Comparison of ENCODE assay signal across 2 cellular contexts in the genomic region with DNA sequence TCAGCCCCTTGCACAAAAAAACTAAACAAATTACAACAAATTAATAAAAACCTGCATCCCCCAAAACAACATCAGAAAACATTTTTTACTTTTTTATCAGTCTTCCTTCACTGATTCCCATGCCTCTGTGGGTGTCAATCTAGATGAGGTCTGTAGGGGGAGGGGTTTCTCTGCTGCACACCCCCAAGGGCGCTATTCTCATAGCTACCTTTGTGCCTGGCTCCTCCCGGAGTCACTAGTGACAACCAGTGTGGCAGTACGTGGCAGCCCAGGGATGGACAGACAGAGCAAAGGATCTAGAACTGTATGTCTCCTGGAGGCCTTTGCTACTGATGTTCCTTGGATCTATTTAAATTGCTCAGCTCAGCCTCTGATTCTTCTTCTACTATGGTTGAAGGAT.
TF ChIP-seq lines count a peak whose summit lies in the region.

No MANE protein-coding gene starts in this region.

TF ChIP-seq in HCT116, 20 proteins besides CTCF, POLR2A, EP300 and RAD21:
- no peak for TF ChIP-seq ZBTB33 (IDR thresholded peaks at IDR 0.05; ENCODE audit: extremely low read depth, insufficient replicate concordance, low read length)
- TF ChIP-seq CEBPB (IDR thresholded peaks at IDR 0.05; ENCODE audit: low read depth), result no peak
- no peak for TF ChIP-seq ZNF274 (IDR thresholded peaks at IDR 0.05; ENCODE audit: low read depth, low read length)
- no peak for TF ChIP-seq SP1 (IDR thresholded peaks at IDR 0.05; ENCODE audit: low read depth)
- no peak for TF ChIP-seq ELF1 (IDR thresholded peaks at IDR 0.05; ENCODE audit: borderline replicate concordance, low read depth)
- TF ChIP-seq JUND (IDR thresholded peaks at IDR 0.05), result no peak
- no peak for TF ChIP-seq POLR2AphosphoS5 (IDR thresholded peaks at IDR 0.05; ENCODE audit: low read depth, low read length)
- TF ChIP-seq SIN3A (IDR thresholded peaks at IDR 0.05; ENCODE audit: low read depth), result no peak
- no peak for TF ChIP-seq EZH2 (IDR thresholded peaks at IDR 0.05)
- no peak for TF ChIP-seq EGR1 (IDR thresholded peaks at IDR 0.05; ENCODE audit: low read depth)
- no peak for TF ChIP-seq YY1 (IDR thresholded peaks at IDR 0.05; ENCODE audit: extremely low read depth, insufficient replicate concordance, low read depth, low read length)
- TF ChIP-seq CBX3 (IDR thresholded peaks at IDR 0.05; ENCODE audit: low read depth), result no peak
- TF ChIP-seq TCF7L2 (IDR thresholded peaks at IDR 0.05; ENCODE audit: borderline replicate concordance, extremely low read depth, insufficient read depth, insufficient read length), result no peak
- no peak for TF ChIP-seq EZH2phosphoT487 (IDR thresholded peaks at IDR 0.05; ENCODE audit: borderline replicate concordance)
- TF ChIP-seq REST (IDR thresholded peaks at IDR 0.05; ENCODE audit: low read depth), result no peak
- TF ChIP-seq MAX (IDR thresholded peaks at IDR 0.05), result no peak

TF ChIP-seq in K562, 482 proteins besides CTCF, POLR2A, EP300 and RAD21:
- no peak for TF ChIP-seq BRCA1 (IDR thresholded peaks at IDR 0.05)
- no peak for TF ChIP-seq BRCA1 (CRISPR knock-in tag; IDR thresholded peaks at IDR 0.05)
- peak; percentile 44; the same call in 1 of the 2 replicates for TF ChIP-seq PKNOX1 (IDR thresholded peaks at IDR 0.05)
TF ChIP-seq in K562: peak in this region for 1.
